16 cellular contexts compared by ENCODE assay signal in genomic region chr6:2859325-2859700, GRCh38. TPM values are rescaled to one million over a fixed set of nuclear protein-coding genes. Genes with fewer than 3 reads are reported as not detected.
DNase-seq lines count a peak whose midpoint lies in the region; ATAC-seq, FAIRE-seq and TF ChIP-seq lines count a peak whose summit lies in the region.
"Had no signal": no experiment of that assay in that cellular context is flagged by ENCODE, and none has a peak within 500 bp of the region (broad histone marks: within the 10 kb centered on the region; RNA-seq: fewer than 3 reads in every experiment).

No MANE protein-coding gene starts in this region.

- H3K27me3 Mint-ChIP-seq in activated T-helper 17 cell treated with anti-CD3 and anti-CD28 coated beads, Interleukin-2, amount 50 U/mL, for 72 hours = no peaks in the 10 kb centered on the region
- H3K27me3 Mint-ChIP-seq in naive thymus-derived CD8-positive, alpha-beta T cell = peaks cover 0 to 2% (median 0%) of the 10 kb centered on the region in 5 donors
- H3K27me3 Mint-ChIP-seq in progenitor cell of endocrine pancreas = no peaks in the 10 kb centered on the region

- intact Hi-C loops in left ventricle myocardium inferior (cut with micrococcal nuclease) = no loop called here

- no peak for ATAC-seq in activated T-helper 17 cell treated with anti-CD3 and anti-CD28 coated beads, Interleukin-2, amount 50 U/mL, for 72 hours (replicated peaks)
- ATAC-seq in naive thymus-derived CD8-positive, alpha-beta T cell = peak in 1 of 2 donors; percentile 3
- ATAC-seq in HG03025 (IDR thresholded peaks at IDR 0.05; ENCODE audit: low FRiP score, unreplicated experiment) = no peak

- H3K4me3 ChIP-seq in left ventricle myocardium inferior (no peak overlapping the region), right atrium auricular region (no peak overlapping the region)
- H3K4me3 ChIP-seq: HAP-1, PC-9 had no signal

- TF ChIP-seq CTCF in left ventricle myocardium inferior (IDR thresholded peaks at IDR 0.05; ENCODE audit: borderline replicate concordance) = no peak
- TF ChIP-seq CTCF in right atrium auricular region (IDR thresholded peaks at IDR 0.05) = no peak
- TF ChIP-seq CTCF in progenitor cell of endocrine pancreas (IDR thresholded peaks at IDR 0.05; ENCODE audit: unreplicated experiment) = no peak

- no peaks in the 10 kb centered on the region for H3K36me3 ChIP-seq in left ventricle myocardium inferior
- H3K36me3 ChIP-seq in right atrium auricular region = no peaks in the 10 kb centered on the region
- H3K36me3 ChIP-seq: breast epithelium, HAP-1 had no signal

- H3K27ac ChIP-seq in left ventricle myocardium inferior (replicated peaks) (peak overlapping the region; percentile 82), right atrium auricular region (no peak overlapping the region)
- H3K27ac ChIP-seq: PC-9 had no signal

- peak overlapping the region; percentile 91 for H3K27ac Mint-ChIP-seq in activated T-helper 17 cell treated with anti-CD3 and anti-CD28 coated beads, Interleukin-2, amount 50 U/mL, for 72 hours
- peak overlapping the region; percentile 94 to 100 (median 99) for H3K27ac Mint-ChIP-seq in naive thymus-derived CD8-positive, alpha-beta T cell
- H3K27ac Mint-ChIP-seq in progenitor cell of endocrine pancreas = no peak overlapping the region

- FAIRE-seq in GM19239 (lab: Jason Lieb, UNC) = no peak

- H3K9me3 ChIP-seq in left ventricle myocardium inferior (replicated peaks) = no peaks in the 10 kb centered on the region
- no peaks in the 10 kb centered on the region for H3K9me3 ChIP-seq in right atrium auricular region
- H3K9me3 ChIP-seq: breast epithelium, HAP-1 had no signal

- H3K4me1 ChIP-seq in left ventricle myocardium inferior (peaks cover 37% of the 10 kb centered on the region), right atrium auricular region (peaks cover 0 to 34% of the 10 kb centered on the region in 2 donors)
- H3K4me1 ChIP-seq: breast epithelium had no signal

- peaks cover 19% of the 10 kb centered on the region for H3K36me3 Mint-ChIP-seq in activated T-helper 17 cell treated with anti-CD3 and anti-CD28 coated beads, Interleukin-2, amount 50 U/mL, for 72 hours (ENCODE audit: low read depth)
- peaks cover 0 to 3% (median 0%) of the 10 kb centered on the region in 3 donors for H3K36me3 Mint-ChIP-seq in naive thymus-derived CD8-positive, alpha-beta T cell
- peaks cover 2% of the 10 kb centered on the region for H3K36me3 Mint-ChIP-seq in progenitor cell of endocrine pancreas (ENCODE audit: insufficient read depth)

- no peaks in the 10 kb centered on the region for H3K9me3 Mint-ChIP-seq in activated T-helper 17 cell treated with anti-CD3 and anti-CD28 coated beads, Interleukin-2, amount 50 U/mL, for 72 hours
- peaks cover 0 to 9% (median 0%) of the 10 kb centered on the region in 9 donors for H3K9me3 Mint-ChIP-seq in naive thymus-derived CD8-positive, alpha-beta T cell
- H3K9me3 Mint-ChIP-seq in progenitor cell of endocrine pancreas (ENCODE audit: low read depth) = peaks cover 4% of the 10 kb centered on the region

- H3K4me1 Mint-ChIP-seq in activated T-helper 17 cell treated with anti-CD3 and anti-CD28 coated beads, Interleukin-2, amount 50 U/mL, for 72 hours = peaks cover 61% of the 10 kb centered on the region
- H3K4me1 Mint-ChIP-seq in naive thymus-derived CD8-positive, alpha-beta T cell = peaks cover 57 to 97% (median 91%) of the 10 kb centered on the region in 4 donors
- H3K4me1 Mint-ChIP-seq in progenitor cell of endocrine pancreas (ENCODE audit: low read depth) = peaks cover 11% of the 10 kb centered on the region

- no peaks in the 10 kb centered on the region for H3K27me3 ChIP-seq in left ventricle myocardium inferior (ENCODE audit: low read depth)
- no peaks in the 10 kb centered on the region for H3K27me3 ChIP-seq in right atrium auricular region
- H3K27me3 ChIP-seq: breast epithelium had no signal

- POLR2A ChIA-PET in naive thymus-derived CD8-positive, alpha-beta T cell (lab: Charles Lee) = interaction anchor here (0.8 to 4.3 kb wide), 16 partner anchors 9 to 208 kb away, joined by 3 to 39 read pairs (median 4); partner anchors contain the start of genes SERPINB1, SERPINB9 and WRNIP1

- peak overlapping the region; percentile 85 for H3K4me3 Mint-ChIP-seq in activated T-helper 17 cell treated with anti-CD3 and anti-CD28 coated beads, Interleukin-2, amount 50 U/mL, for 72 hours
- peak overlapping the region in 9 of 10 donors; percentile 74 to 95 (median 87) for H3K4me3 Mint-ChIP-seq in naive thymus-derived CD8-positive, alpha-beta T cell
- H3K4me3 Mint-ChIP-seq in progenitor cell of endocrine pancreas (ENCODE audit: low read depth) = no peak overlapping the region

- DNase-seq in left ventricle myocardium inferior (no peak), right atrium auricular region (ENCODE audit: low spot score) (no peak), progenitor cell of endocrine pancreas (ENCODE audit: low spot score, unreplicated experiment) (no peak), T-helper 9 cell (no peak), GM19239 (ENCODE audit: insufficient read length, low spot score) (no peak)
- no peak for DNase-seq in naive thymus-derived CD8-positive, alpha-beta T cell
- DNase-seq: kidney glomerular epithelial cell; MM.1S; NCI-H2171 treated with DMSO at 0.1 percent for 48 hours; PC-9; stimulated activated CD4-positive, alpha-beta T cell treated with anti-CD3 and anti-CD28 coated beads, Interleukin-12 subunit alpha, Interleukin-12 subunit beta, amount 100 ng/mL, for 4 hours had no signal

RNA-seq across cellular contexts. Expression of gene SERPINB1, which starts 17.6 kb away (rescaled TPM):
- total RNA-seq in left ventricle myocardium inferior (23.4 TPM), right atrium auricular region (10 to 100 TPM; 26.6 to 27.3 TPM), progenitor cell of endocrine pancreas (57.4 and 61.6 TPM in 2 replicates)
- total RNA-seq in activated T-helper 17 cell treated with anti-CD3 and anti-CD28 coated beads, Interleukin-2, amount 50 U/mL, for 72 hours = 10 to 100 TPM; 33.4 to 67.8 TPM
- 10 to 100 TPM; 65.3 to 67.1 TPM for total RNA-seq in naive thymus-derived CD8-positive, alpha-beta T cell
- polyA plus RNA-seq in naive thymus-derived CD8-positive, alpha-beta T cell = 100 to 1,000 TPM; 121 to 130 (median 123) TPM
- polyA plus RNA-seq: neural cell had no signal

RNA-seq across cellular contexts. Expression of gene SERPINB9, which starts 43.8 kb away (rescaled TPM):
- total RNA-seq in left ventricle myocardium inferior = 3.5 TPM
- 10 to 100 TPM; 11.2 to 17.5 TPM for total RNA-seq in right atrium auricular region
- total RNA-seq in activated T-helper 17 cell treated with anti-CD3 and anti-CD28 coated beads, Interleukin-2, amount 50 U/mL, for 72 hours = 10 to 100 TPM; 11.2 to 66.1 TPM
- 10 to 100 TPM; 56.6 to 57.1 TPM for total RNA-seq in naive thymus-derived CD8-positive, alpha-beta T cell
- polyA plus RNA-seq in naive thymus-derived CD8-positive, alpha-beta T cell = 10 to 100 TPM; 29.9 to 37.2 (median 35.0) TPM
- 6.5 and 7.6 TPM in 2 replicates for total RNA-seq in progenitor cell of endocrine pancreas
